In genomic region chr2:46179037-46179621, GRCh38 we compare ENCODE assay signal across 9 cellular contexts.
DNase-seq lines count a peak whose midpoint lies in the region; ATAC-seq, FAIRE-seq and TF ChIP-seq lines count a peak whose summit lies in the region.
"Had no signal": no experiment of that assay in that cellular context is flagged by ENCODE, and none has a peak within 500 bp of the region (broad histone marks: within the 10 kb centered on the region; RNA-seq: fewer than 3 reads in every experiment).

No MANE protein-coding gene starts in this region.

- CTCF ChIA-PET in activated CD4-positive, alpha-beta memory T cell treated with anti-CD3 and anti-CD28 coated beads, Interleukin-2, amount 10 ng/mL, durations not matched to agents 7 days and 5 days (lab: Charles Lee), result interaction anchor here (2.0 kb wide), 1 partner anchor 116 kb away, joined by 9 read pairs; no protein-coding TSS in a partner anchor

- POLR2A ChIA-PET in activated CD4-positive, alpha-beta memory T cell treated with anti-CD3 and anti-CD28 coated beads, Interleukin-2, amount 10 ng/mL, durations not matched to agents 7 days and 5 days (lab: Charles Lee), result interaction anchor here (1.0 kb wide), 1 partner anchor 30 kb away, joined by 3 read pairs; no protein-coding TSS in a partner anchor

- peak overlapping the region; percentile 45 for H3K27ac Mint-ChIP-seq in activated CD4-positive, alpha-beta memory T cell treated with anti-CD3 and anti-CD28 coated beads, Interleukin-2, amount 10 ng/mL, durations not matched to agents 7 days and 5 days

- H3K27me3 ChIP-seq in pancreas, result no peaks in the 10 kb centered on the region

- no peaks in the 10 kb centered on the region for H3K36me3 ChIP-seq in pancreas

- H3K36me3 Mint-ChIP-seq in activated CD4-positive, alpha-beta memory T cell treated with anti-CD3 and anti-CD28 coated beads, Interleukin-2, amount 10 ng/mL, durations not matched to agents 7 days and 5 days (ENCODE audit: low read depth), result peaks cover 2% of the 10 kb centered on the region

- no peak for FAIRE-seq in pancreas (lab: Jason Lieb, UNC)
- FAIRE-seq in GM12892 (lab: Jason Lieb, UNC), result no peak
- FAIRE-seq: islet of Langerhans had no signal

- H3K4me3 ChIP-seq in pancreas, result no peak overlapping the region

- H3K4me3 Mint-ChIP-seq in activated CD4-positive, alpha-beta memory T cell treated with anti-CD3 and anti-CD28 coated beads, Interleukin-2, amount 10 ng/mL, durations not matched to agents 7 days and 5 days, result no peak overlapping the region

- no peaks in the 10 kb centered on the region for H3K9me3 ChIP-seq in pancreas

- 75 to 77% methylated on average over 6 of the region's 6 CpGs for WGBS in pancreas, 2 donors

- TF ChIP-seq CTCF in C4-2B (conservative IDR thresholded peaks at IDR 0.05) (no peak), pancreas (IDR thresholded peaks at IDR 0.05) (no peak)

- H3K27me3 Mint-ChIP-seq in activated CD4-positive, alpha-beta memory T cell treated with anti-CD3 and anti-CD28 coated beads, Interleukin-2, amount 10 ng/mL, durations not matched to agents 7 days and 5 days, result no peaks in the 10 kb centered on the region

- no peak for TF ChIP-seq POLR2A in GM12892 (IDR thresholded peaks at IDR 0.05; ENCODE audit: low read depth, low read length)

- intact Hi-C loops in pancreas (cut with DNase I), result no loop called here

- no peaks in the 10 kb centered on the region for H3K4me1 ChIP-seq in pancreas

- peaks cover 23% of the 10 kb centered on the region for H3K4me1 Mint-ChIP-seq in activated CD4-positive, alpha-beta memory T cell treated with anti-CD3 and anti-CD28 coated beads, Interleukin-2, amount 10 ng/mL, durations not matched to agents 7 days and 5 days

- H3K27ac ChIP-seq in C4-2B, result 0 out of 2 replicates have a peak overlapping the region, but pooled peaks have one; percentile 2
- H3K27ac ChIP-seq in epithelial cell of prostate, result peak overlapping the region; percentile 27
- H3K27ac ChIP-seq in pancreas, result no peak overlapping the region

- peak; percentile 73 for ATAC-seq in HG03378 (IDR thresholded peaks at IDR 0.05; ENCODE audit: unreplicated experiment)
- peak in 3 of 4 donors; percentile 66 to 87 (median 71) for ATAC-seq in pancreas

- peak; percentile 72 for DNase-seq in activated CD4-positive, alpha-beta memory T cell treated with anti-CD3 and anti-CD28 coated beads, Interleukin-2, amount 10 ng/mL, durations not matched to agents 7 days and 5 days
- DNase-seq in epithelial cell of prostate (ENCODE audit: low read depth, low spot score) (no peak), pancreas (peak in 1 of 6 donors; percentile 12), ureter (ENCODE audit: low spot score) (peak; percentile 68), NCI-H524 (lab: John Stamatoyannopoulos, UW) (no peak), GM12892 (ENCODE audit: insufficient read length) (no peak)

- H3K9me3 Mint-ChIP-seq in activated CD4-positive, alpha-beta memory T cell treated with anti-CD3 and anti-CD28 coated beads, Interleukin-2, amount 10 ng/mL, durations not matched to agents 7 days and 5 days, result no peaks in the 10 kb centered on the region

Comparison
In these comparisons a context has a peak if more than half of its experiments do, and no peak if none do; other contexts are left out.
1. H3K27ac ChIP-seq: peak in C4-2B (single experiment) and epithelial cell of prostate (single experiment); none in pancreas (0 of 4).
2. DNase-seq: peak in activated CD4-positive, alpha-beta memory T cell treated with anti-CD3 and anti-CD28 coated beads, Interleukin-2, amount 10 ng/mL, durations not matched to agents 7 days and 5 days (single experiment) and ureter (single experiment); none in epithelial cell of prostate (single experiment), NCI-H524 (0 of 2) and GM12892 (single experiment).